ENCODE assay signal across 19 cellular contexts in genomic region chr7:158318511-158318913, GRCh38.
"Had no signal": no experiment of that assay in that cellular context is flagged by ENCODE, and none has a peak within 500 bp of the region (broad histone marks: within the 10 kb centered on the region; RNA-seq: fewer than 3 reads in every experiment).

No MANE protein-coding gene starts in this region.

- H3K4me1 Mint-ChIP-seq: activated B cell treated with CpG ODN at 0.5 μM for 24 hours, immature natural killer cell, naive B cell, T-helper 17 cell had no signal

- H3K27ac Mint-ChIP-seq: activated B cell treated with CpG ODN at 0.5 μM for 24 hours; activated CD8-positive, alpha-beta T cell treated with anti-CD3 and anti-CD28 coated beads for 36 hours; activated naive CD4-positive, alpha-beta T cell treated with anti-CD3 and anti-CD28 coated beads, Interleukin-2, amount 50 U/mL, for 72 hours; activated T-cell treated with anti-CD3 and anti-CD28 coated beads, Interleukin-2, amount 50 U/mL, for 72 hours; immature natural killer cell; naive B cell; progenitor cell of endocrine pancreas; T-helper 17 cell had no signal

- H3K27me3 Mint-ChIP-seq: activated B cell treated with CpG ODN at 0.5 μM for 24 hours had no signal

- DNase-seq: activated B cell treated with CpG ODN at 0.5 μM for 24 hours; activated CD4-positive, alpha-beta T cell treated with anti-CD3 and anti-CD28 coated beads for 48 hours; activated CD8-positive, alpha-beta memory T cell treated with anti-CD3 and anti-CD28 coated beads, Interleukin-2, amount 50 U/mL, for 4 hours; activated CD8-positive, alpha-beta T cell treated with anti-CD3 and anti-CD28 coated beads for 36 hours; activated gamma-delta T cell; activated T-cell treated with anti-CD3 and anti-CD28 coated beads, Interleukin-2, amount 50 U/mL, for 72 hours; immature natural killer cell; left colon; mammary epithelial cell; naive B cell; stimulated activated CD4-positive, alpha-beta T cell treated with anti-CD3 and anti-CD28 coated beads, Interleukin-4, amount 100 ng/mL, for 4 hours; stimulated activated CD8-positive, alpha-beta memory T cell treated with anti-CD3 and anti-CD28 coated beads, Interleukin-4, amount 100 ng/mL, for 48 hours; stimulated activated naive CD8-positive, alpha-beta T cell treated with anti-CD3 and anti-CD28 coated beads, Interleukin-15, Interleukin-2, amounts not matched to agents 100 U/mL and 50 U/mL, for 24 hours; T-helper 17 cell; transverse colon had no signal

- H3K36me3 ChIP-seq: neutrophil, transverse colon had no signal

- H3K9me3 ChIP-seq: neutrophil, transverse colon had no signal

- ATAC-seq: activated CD8-positive, alpha-beta T cell treated with anti-CD3 and anti-CD28 coated beads for 36 hours; activated naive CD4-positive, alpha-beta T cell treated with anti-CD3 and anti-CD28 coated beads, Interleukin-2, amount 50 U/mL, for 72 hours; activated T-cell treated with anti-CD3 and anti-CD28 coated beads, Interleukin-2, amount 50 U/mL, for 72 hours; esophagus mucosa; left colon; stimulated activated naive CD8-positive, alpha-beta T cell treated with anti-CD3 and anti-CD28 coated beads, Interleukin-15, Interleukin-2, amounts not matched to agents 100 U/mL and 50 U/mL, for 24 hours; T-helper 17 cell had no signal

- H3K36me3 Mint-ChIP-seq: activated naive CD4-positive, alpha-beta T cell treated with anti-CD3 and anti-CD28 coated beads, Interleukin-2, amount 50 U/mL, for 72 hours; immature natural killer cell; naive B cell had no signal

- H3K9me3 Mint-ChIP-seq: activated B cell treated with CpG ODN at 0.5 μM for 24 hours had no signal

- H3K27me3 ChIP-seq: transverse colon had no signal

- H3K27ac ChIP-seq: neutrophil, transverse colon had no signal

- H3K4me3 Mint-ChIP-seq: activated B cell treated with CpG ODN at 0.5 μM for 24 hours; activated CD8-positive, alpha-beta T cell treated with anti-CD3 and anti-CD28 coated beads for 36 hours; activated T-cell treated with anti-CD3 and anti-CD28 coated beads, Interleukin-2, amount 50 U/mL, for 72 hours; immature natural killer cell; naive B cell; T-helper 17 cell had no signal

- H3K4me3 ChIP-seq: transverse colon had no signal

- H3K4me1 ChIP-seq: transverse colon had no signal
